ENCODE assay signal across 25 cellular contexts in the genomic region with DNA sequence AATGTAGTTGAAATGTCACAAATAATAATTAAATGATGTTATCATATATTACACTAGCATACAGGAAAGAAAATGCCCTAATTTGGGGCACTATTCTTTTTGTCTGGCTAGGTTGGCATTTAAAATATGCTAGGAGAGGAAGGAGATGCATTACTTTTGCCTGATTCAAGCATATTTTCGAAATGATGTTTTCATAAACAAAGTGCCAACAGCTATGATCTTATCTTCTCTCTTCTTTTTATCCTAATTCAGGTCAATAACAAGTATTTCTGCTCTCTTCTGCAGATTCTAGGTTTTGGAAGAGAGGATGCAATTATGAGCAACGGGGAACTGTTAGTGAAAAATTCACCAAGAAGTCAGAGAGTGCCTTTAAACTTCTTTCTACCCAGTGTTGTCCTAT. TPM values are rescaled to one million over a fixed set of nuclear protein-coding genes. Genes with fewer than 3 reads are reported as not detected.
DNase-seq lines count a peak whose midpoint lies in the region; ATAC-seq, FAIRE-seq and TF ChIP-seq lines count a peak whose summit lies in the region.
"Had no signal": no experiment of that assay in that cellular context is flagged by ENCODE, and none has a peak within 500 bp of the region (broad histone marks: within the 10 kb centered on the region; RNA-seq: fewer than 3 reads in every experiment).

No MANE protein-coding gene starts in this region.

- H3K36me3 Mint-ChIP-seq in osteocyte (ENCODE audit: unreplicated experiment) = peaks cover 34% of the 10 kb centered on the region

- no peaks in the 10 kb centered on the region for H3K27me3 Mint-ChIP-seq in osteocyte (ENCODE audit: unreplicated experiment)

- peak; percentile 25 for FAIRE-seq in RCC 7860 (lab: Jason Lieb, UNC)
- FAIRE-seq: GM12891, pancreas had no signal

- TF ChIP-seq CTCF in osteocyte (IDR thresholded peaks at IDR 0.05) = no peak

- no peaks in the 10 kb centered on the region for H3K9me3 Mint-ChIP-seq in osteocyte (ENCODE audit: unreplicated experiment)

- H3K27ac Mint-ChIP-seq in osteocyte (ENCODE audit: unreplicated experiment) = peak overlapping the region; percentile 82
- H3K27ac Mint-ChIP-seq: activated naive CD8-positive, alpha-beta T cell treated with anti-CD3 and anti-CD28 coated beads, Interleukin-2, amount 50 U/mL, for 24 hours had no signal

- peaks cover 67% of the 10 kb centered on the region for H3K4me1 Mint-ChIP-seq in osteocyte (ENCODE audit: unreplicated experiment)
- H3K4me1 Mint-ChIP-seq: activated naive CD8-positive, alpha-beta T cell treated with anti-CD3 and anti-CD28 coated beads, Interleukin-2, amount 50 U/mL, for 24 hours had no signal

- H3K4me3 Mint-ChIP-seq in osteocyte (ENCODE audit: unreplicated experiment) = no peak overlapping the region
- H3K4me3 Mint-ChIP-seq: activated naive CD8-positive, alpha-beta T cell treated with anti-CD3 and anti-CD28 coated beads, Interleukin-2, amount 50 U/mL, for 24 hours had no signal

- ATAC-seq in GM21529 (IDR thresholded peaks at IDR 0.05; ENCODE audit: unreplicated experiment) (no peak), HG02938 (IDR thresholded peaks at IDR 0.05; ENCODE audit: unreplicated experiment) (no peak)
- ATAC-seq: activated naive CD8-positive, alpha-beta T cell treated with anti-CD3 and anti-CD28 coated beads, Interleukin-2, amount 50 U/mL, for 24 hours; left lobe of liver; pancreas had no signal

- peak; percentile 83 for DNase-seq in EL
- peak; percentile 44 for DNase-seq in RCC 7860 (ENCODE audit: low spot score)
- DNase-seq in dermis blood vessel endothelial cell = peak; percentile 37
- DNase-seq in osteocyte (ENCODE audit: extremely low spot score, unreplicated experiment) = no peak
- no peak for DNase-seq in activated effector memory CD4-positive, alpha-beta T cell treated with anti-CD3 and anti-CD28 coated beads, Interleukin-2, amount 50 U/mL, for 16 hours
- no peak for DNase-seq in SW480 (ENCODE audit: low spot score)
- DNase-seq: activated CD4-positive, CD25-positive, alpha-beta regulatory T cell; activated CD8-positive, alpha-beta memory T cell treated with anti-CD3 and anti-CD28 coated beads for 24 hours; activated naive CD8-positive, alpha-beta T cell treated with anti-CD3 and anti-CD28 coated beads, Interleukin-2, amount 50 U/mL, for 24 hours; COR-L47; GOT3; KBM-7; NCI-H1105; NCI-H2171; NCI-H748 treated with DMSO at 0.1 percent for 48 hours; pancreas; stimulated activated CD4-positive, alpha-beta T cell treated with anti-CD3 and anti-CD28 coated beads, Interleukin-4, amount 100 ng/mL, for 4 hours; stimulated activated CD8-positive, alpha-beta memory T cell treated with anti-CD3 and anti-CD28 coated beads, Interleukin-4, amount 100 ng/mL, for 48 hours; substantia nigra; uterus had no signal

RNA-seq across cellular contexts. Expression of a gene that starts 55.8 kb away (rescaled TPM):
- total RNA-seq in dermis blood vessel endothelial cell (14.0 and 36.6 TPM in 2 replicates), osteocyte (286 and 292 TPM in 2 replicates)
- total RNA-seq: T-helper 1 cell treated with Interleukin-12 subunit alpha and Interleukin-12 subunit beta and Interleukin-4 antibody, amounts not matched to agents 30 ng/mL and 1 ng/mL, for 36 hours had no signal

Comparison
In these comparisons a context has a peak if more than half of its experiments do, and no peak if none do; other contexts are left out.
1. DNase-seq: peak in EL (single experiment), RCC 7860 (single experiment) and dermis blood vessel endothelial cell (single experiment); none in osteocyte (single experiment), activated effector memory CD4-positive, alpha-beta T cell treated with anti-CD3 and anti-CD28 coated beads, Interleukin-2, amount 50 U/mL, for 16 hours (single experiment) and SW480 (single experiment).